In the genomic region with DNA sequence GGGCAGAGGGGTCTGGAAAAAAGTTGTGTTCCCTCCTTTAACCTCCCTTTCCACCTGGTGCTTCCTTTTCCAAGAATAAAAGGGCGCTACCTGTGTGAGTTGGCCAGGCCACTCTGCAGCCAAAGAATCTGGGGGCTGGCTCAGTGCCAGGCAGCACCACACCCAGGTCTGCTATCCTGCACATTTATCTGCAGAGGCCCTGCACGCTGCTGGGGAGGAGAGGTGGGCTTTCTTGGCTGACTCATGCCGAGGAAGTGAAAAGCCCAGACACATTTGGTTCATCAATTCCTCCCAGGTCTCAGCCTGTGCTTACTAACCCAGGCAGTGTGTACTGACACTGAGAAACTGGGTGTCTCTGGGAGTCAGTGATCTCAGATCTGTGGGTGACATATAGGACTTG, we compare ENCODE assay signal across 14 cellular contexts.
DNase-seq lines count a peak whose midpoint lies in the region; ATAC-seq, FAIRE-seq and TF ChIP-seq lines count a peak whose summit lies in the region.
"Had no signal": no experiment of that assay in that cellular context is flagged by ENCODE, and none has a peak within 500 bp of the region (broad histone marks: within the 10 kb centered on the region; RNA-seq: fewer than 3 reads in every experiment).

No MANE protein-coding gene starts in this region.

- peak; percentile 100 for FAIRE-seq in keratinocyte (lab: Jason Lieb, UNC)
- FAIRE-seq: H54 had no signal

- no peak for TF ChIP-seq POLR2A in heart left ventricle (IDR thresholded peaks at IDR 0.05)

- DNase-seq in left cardiac atrium = no peak
- no peak for DNase-seq in heart left ventricle
- peak; percentile 96 for DNase-seq in keratinocyte (ENCODE audit: low read depth, low spot score)
- DNase-seq in ureter (ENCODE audit: low spot score) = peak; percentile 71
- DNase-seq in NCI-H1092 treated with DMSO at 0.1 percent for 48 hours (lab: John Stamatoyannopoulos, UW) = no peak
- DNase-seq: activated effector memory CD4-positive, alpha-beta T cell treated with anti-CD3 and anti-CD28 coated beads, Interleukin-2, amount 50 U/mL, for 16 hours; glutamatergic neuron; NCI-H1436; spleen had no signal

- WGBS in heart left ventricle, 4 donors = 50 to 58% (median 52%) methylated on average over 2 to 3 of the region's 3 CpGs

- H3K4me1 ChIP-seq in heart left ventricle = peaks cover 0 to 3% (median 0%) of the 10 kb centered on the region in 12 donors
- H3K4me1 ChIP-seq in keratinocyte (ENCODE audit: control insufficient read depth, extremely low read depth, insufficient read depth, low read length) = peaks cover 71% of the 10 kb centered on the region
- H3K4me1 ChIP-seq: spleen had no signal

- no peaks in the 10 kb centered on the region for H3K9me1 ChIP-seq in keratinocyte (ENCODE audit: control insufficient read depth, extremely low read depth, insufficient read depth, low read length)

- no peaks in the 10 kb centered on the region for H4K20me1 ChIP-seq in keratinocyte (ENCODE audit: control insufficient read depth, extremely low read depth, insufficient read depth, low read length)

- H3K27ac ChIP-seq in heart left ventricle (no peak overlapping the region), keratinocyte (ENCODE audit: control insufficient read depth, insufficient read depth, low read length) (peak overlapping the region; percentile 86)
- H3K27ac ChIP-seq: spleen had no signal

- peak overlapping the region; percentile 73 for H3K9ac ChIP-seq in keratinocyte (ENCODE audit: control insufficient read depth, extremely low read depth, insufficient read depth, low read length)

- H3K4me3 ChIP-seq in heart left ventricle (no peak overlapping the region), keratinocyte (ENCODE audit: control insufficient read depth in 2 of 3, extremely low read depth in 1 of 3, insufficient read depth in 2 of 3, low read depth in 1 of 3, low read length in 3 of 3) (no peak overlapping the region)
- H3K4me3 ChIP-seq: spleen had no signal

- H3K4me2 ChIP-seq in keratinocyte (ENCODE audit: control insufficient read depth, extremely low read depth, insufficient read depth, low read depth, low read length) = peak overlapping the region; percentile 61

- ATAC-seq in left cardiac atrium (peak; percentile 21 to 30), heart left ventricle (no peak), SK-N-SH treated with all-trans-retinoic acid at 6 μM for 48 hours (peak; percentile 46), HG02798 (IDR thresholded peaks at IDR 0.05; ENCODE audit: poor library complexity, unreplicated experiment) (no peak), HG03378 (IDR thresholded peaks at IDR 0.05; ENCODE audit: unreplicated experiment) (no peak)
- ATAC-seq: Right ventricle myocardium inferior had no signal

- no peaks in the 10 kb centered on the region for H3K9me3 ChIP-seq in heart left ventricle
- peaks cover 4% of the 10 kb centered on the region for H3K9me3 ChIP-seq in keratinocyte (ENCODE audit: control insufficient read depth, low read depth, low read length)

- TF ChIP-seq CTCF in heart left ventricle (IDR thresholded peaks at IDR 0.05) (no peak), keratinocyte (optimal IDR thresholded peaks at IDR 0.05 in 1 of 3, IDR thresholded peaks at IDR 0.05 in 1 of 3, conservative IDR thresholded peaks at IDR 0.05 in 1 of 3; ENCODE audit: extremely low read depth in 1 of 3, insufficient read depth in 2 of 3, low read length in 3 of 3) (no peak)

- H3K36me3 ChIP-seq in heart left ventricle (no peaks in the 10 kb centered on the region), keratinocyte (ENCODE audit: control insufficient read depth in 2 of 2, extremely low read depth in 1 of 2, insufficient read depth in 2 of 2, low read length in 2 of 2) (no peaks in the 10 kb centered on the region)
- H3K36me3 ChIP-seq: spleen had no signal

- H2AFZ ChIP-seq in keratinocyte (ENCODE audit: control insufficient read depth, low read length) = no peak overlapping the region

- no peaks in the 10 kb centered on the region for H3K79me2 ChIP-seq in keratinocyte (ENCODE audit: control insufficient read depth, insufficient read depth, low read length)

- dilution Hi-C loops in keratinocyte (cut with MboI; ENCODE audit: extremely low pct_ligation_motif_present, low sequenced_read_pairs) = no loop called here

- intact Hi-C loops in left cardiac atrium (cut with DNase I) = no loop called here
- intact Hi-C loops in heart left ventricle (cut with DNase I) = no loop called here

- H3K27me3 ChIP-seq in heart left ventricle (no peaks in the 10 kb centered on the region), keratinocyte (ENCODE audit: control insufficient read depth, extremely low read depth, insufficient read depth, low read length) (no peaks in the 10 kb centered on the region)

TF ChIP-seq in SK-N-SH treated with all-trans-retinoic acid at 6 μM for 48 hours, 23 proteins besides CTCF, POLR2A, EP300 and RAD21:
- no peak for TF ChIP-seq CSDC2 (CRISPR knock-in tag; IDR thresholded peaks at IDR 0.05)
- no peak for TF ChIP-seq ZFP3 (CRISPR knock-in tag; IDR thresholded peaks at IDR 0.05)
- no peak for TF ChIP-seq TOX (CRISPR knock-in tag; IDR thresholded peaks at IDR 0.05; ENCODE audit: borderline replicate concordance)
- TF ChIP-seq ZNF8 (CRISPR knock-in tag; IDR thresholded peaks at IDR 0.05) = no peak

Comparison
In these comparisons a context has a peak if more than half of its experiments do, and no peak if none do; other contexts are left out.
1. ATAC-seq: peak in left cardiac atrium (2 of 2) and SK-N-SH treated with all-trans-retinoic acid at 6 μM for 48 hours (single experiment); none in heart left ventricle (0 of 4), HG02798 (single experiment) and HG03378 (single experiment).
2. DNase-seq: peak in keratinocyte (single experiment) and ureter (single experiment); none in left cardiac atrium (single experiment), heart left ventricle (0 of 5) and NCI-H1092 treated with DMSO at 0.1 percent for 48 hours (single experiment).